Comparison of ENCODE assay signal across 1 cellular context in genomic region chr14:101706509-101707284, GRCh38.
A peak's percentile ranks its signal among the peaks of the same experiment; 100 is the strongest.
TF ChIP-seq lines count a peak whose summit lies in the region.

No MANE protein-coding gene starts in this region.

TF ChIP-seq in HepG2, 621 proteins besides CTCF, POLR2A, EP300 and RAD21 (continued from another document and continues in another):
- TF ChIP-seq PREB (CRISPR knock-in tag; IDR thresholded peaks at IDR 0.05), result no peak
- no peak for TF ChIP-seq AHDC1 (CRISPR knock-in tag; IDR thresholded peaks at IDR 0.05; ENCODE audit: borderline replicate concordance)
- no peak for TF ChIP-seq ZNF704 (CRISPR knock-in tag; IDR thresholded peaks at IDR 0.05; ENCODE audit: borderline replicate concordance)
- TF ChIP-seq ATF4 (CRISPR knock-in tag; IDR thresholded peaks at IDR 0.05), result no peak
- TF ChIP-seq KDM4B (CRISPR knock-in tag; IDR thresholded peaks at IDR 0.05), result no peak
- no peak for TF ChIP-seq SP5 (CRISPR knock-in tag; IDR thresholded peaks at IDR 0.05; ENCODE audit: borderline replicate concordance, low read depth)
- TF ChIP-seq FUBP1 (CRISPR knock-in tag; IDR thresholded peaks at IDR 0.05; ENCODE audit: borderline replicate concordance), result no peak
- no peak for TF ChIP-seq ZNF431 (CRISPR knock-in tag; IDR thresholded peaks at IDR 0.05; ENCODE audit: borderline replicate concordance, low read depth)
- TF ChIP-seq SP1 (IDR thresholded peaks at IDR 0.05), result no peak
- TF ChIP-seq SP1 (CRISPR knock-in tag; IDR thresholded peaks at IDR 0.05), result no peak; the same call in 1 of the 2 replicates
- no peak for TF ChIP-seq ZBTB40 (IDR thresholded peaks at IDR 0.05)
- TF ChIP-seq ZBTB40 (CRISPR knock-in tag; IDR thresholded peaks at IDR 0.05), result no peak; the same call in 1 of the 2 replicates
- TF ChIP-seq HNF4A (CRISPR knock-in tag; IDR thresholded peaks at IDR 0.05), result peak; percentile 85
- no peak for TF ChIP-seq ARID2 (CRISPR knock-in tag; IDR thresholded peaks at IDR 0.05; ENCODE audit: borderline replicate concordance)
- no peak for TF ChIP-seq RARG (CRISPR knock-in tag; IDR thresholded peaks at IDR 0.05; ENCODE audit: low read depth)
- no peak for TF ChIP-seq RBFOX2 (IDR thresholded peaks at IDR 0.05; ENCODE audit: low read depth, low read length)
- TF ChIP-seq REXO4 (CRISPR knock-in tag; IDR thresholded peaks at IDR 0.05; ENCODE audit: borderline replicate concordance), result no peak
- TF ChIP-seq ZNF20 (CRISPR knock-in tag; IDR thresholded peaks at IDR 0.05), result no peak
- peak; percentile 78 for TF ChIP-seq GATAD2A (CRISPR knock-in tag; IDR thresholded peaks at IDR 0.05)
- no peak for TF ChIP-seq ZNF18 (CRISPR knock-in tag; IDR thresholded peaks at IDR 0.05; ENCODE audit: insufficient replicate concordance)
- TF ChIP-seq ZNF83 (CRISPR knock-in tag; IDR thresholded peaks at IDR 0.05; ENCODE audit: borderline replicate concordance), result no peak
- TF ChIP-seq ZNF776 (CRISPR knock-in tag; IDR thresholded peaks at IDR 0.05), result 0 out of 2 replicates have a peak, but pooled peaks have one; percentile 21
- no peak for TF ChIP-seq GLMP (CRISPR knock-in tag; IDR thresholded peaks at IDR 0.05; ENCODE audit: borderline replicate concordance)
- TF ChIP-seq FOXP4 (CRISPR knock-in tag; IDR thresholded peaks at IDR 0.05), result no peak
